Comparison of ENCODE assay signal across 11 cellular contexts in the genomic region with DNA sequence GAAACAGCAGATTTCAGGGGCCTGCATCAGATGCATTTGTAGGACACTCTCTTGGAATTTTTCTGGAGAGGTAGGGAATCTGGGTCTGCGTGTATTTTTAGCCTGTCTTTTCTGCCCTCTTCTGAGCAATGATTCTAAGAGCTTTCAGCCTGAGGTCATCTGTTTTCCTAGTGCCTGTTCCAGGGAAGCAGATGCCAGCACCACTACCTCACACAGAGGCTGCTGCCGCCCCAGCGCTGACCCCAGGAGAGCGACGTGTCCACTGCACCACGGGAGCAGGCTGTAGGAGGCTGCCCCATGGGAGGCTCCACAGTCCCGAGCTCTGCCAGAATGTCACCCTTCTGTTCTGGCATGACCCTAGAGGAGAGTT.
A peak's percentile ranks its signal among the peaks of the same experiment; 100 is the strongest.
DNase-seq lines count a peak whose midpoint lies in the region; ATAC-seq, FAIRE-seq and TF ChIP-seq lines count a peak whose summit lies in the region.
"Had no signal": no experiment of that assay in that cellular context is flagged by ENCODE, and none has a peak within 500 bp of the region (broad histone marks: within the 10 kb centered on the region; RNA-seq: fewer than 3 reads in every experiment).

No MANE protein-coding gene starts in this region.

- H3K4me1 ChIP-seq in lower lobe of right lung: peaks cover 10% of the 10 kb centered on the region
- no peaks in the 10 kb centered on the region for H3K4me1 ChIP-seq in uterus

- no peaks in the 10 kb centered on the region for H3K36me3 ChIP-seq in lower lobe of right lung
- no peaks in the 10 kb centered on the region for H3K36me3 ChIP-seq in uterus
- H3K36me3 ChIP-seq: neutrophil had no signal

- FAIRE-seq in HTR-8/SVneo (lab: Jason Lieb, UNC): peak; percentile 92
- FAIRE-seq: frontal cortex, GM12878 had no signal

- ATAC-seq in lower lobe of right lung: peak; percentile 26 to 29
- no peak for ATAC-seq in HG03045 (IDR thresholded peaks at IDR 0.05; ENCODE audit: unreplicated experiment)
- ATAC-seq in HG02610 (IDR thresholded peaks at IDR 0.05; ENCODE audit: unreplicated experiment): no peak
- ATAC-seq: GM12878 had no signal

- no peak overlapping the region for H3K4me3 ChIP-seq in coronary artery
- H3K4me3 ChIP-seq in lower lobe of right lung: no peak overlapping the region
- no peak overlapping the region for H3K4me3 ChIP-seq in uterus
- H3K4me3 ChIP-seq: GM12878 had no signal

- H3K27me3 ChIP-seq in lower lobe of right lung (ENCODE audit: low read depth) (no peaks in the 10 kb centered on the region), uterus (no peaks in the 10 kb centered on the region)

- TF ChIP-seq POLR2A in uterus (IDR thresholded peaks at IDR 0.05): no peak

- TF ChIP-seq CTCF in coronary artery (IDR thresholded peaks at IDR 0.05) (no peak), lower lobe of right lung (IDR thresholded peaks at IDR 0.05) (no peak), uterus (IDR thresholded peaks at IDR 0.05) (no peak)

- DNase-seq in HTR-8/SVneo (ENCODE audit: insufficient read length, low spot score): peak; percentile 83
- peak; percentile 91 for DNase-seq in coronary artery (ENCODE audit: low spot score)
- no peak for DNase-seq in lower lobe of right lung
- DNase-seq in uterus: no peak
- no peak for DNase-seq in NOMO-1 treated with DMSO at 0.1 percent for 48 hours (lab: John Stamatoyannopoulos, UW; ENCODE audit: unreplicated experiment)
- DNase-seq: NCI-H2227 treated with DMSO at 0.1 percent for 48 hours had no signal

- H3K9me3 ChIP-seq in lower lobe of right lung (no peaks in the 10 kb centered on the region), uterus (no peaks in the 10 kb centered on the region)
- H3K9me3 ChIP-seq: neutrophil had no signal

- peak overlapping the region; percentile 76 to 78 for H3K27ac ChIP-seq in coronary artery
- H3K27ac ChIP-seq in lower lobe of right lung: no peak overlapping the region
- peak overlapping the region; percentile 59 to 72 for H3K27ac ChIP-seq in uterus
- H3K27ac ChIP-seq: neutrophil had no signal

- intact Hi-C loops in lower lobe of right lung (cut with DNase I) (no loop called here), uterus (cut with DNase I; ENCODE audit: low total_unique reads) (no loop called here)

Comparison
In these comparisons a context has a peak if more than half of its experiments do, and no peak if none do; other contexts are left out.
1. DNase-seq: peak in HTR-8/SVneo (single experiment) and coronary artery (single experiment); none in lower lobe of right lung (single experiment), uterus (0 of 2) and NOMO-1 treated with DMSO at 0.1 percent for 48 hours (single experiment).
2. ATAC-seq: peak in lower lobe of right lung (2 of 2); none in HG03045 (single experiment) and HG02610 (single experiment).